ENCODE assay signal across 6 cellular contexts in genomic region chr16:1941924-1942809, GRCh38. TPM values are rescaled to one million over a fixed set of nuclear protein-coding genes. Genes with fewer than 3 reads are reported as not detected.
A peak's percentile ranks its signal among the peaks of the same experiment; 100 is the strongest.
DNase-seq lines count a peak whose midpoint lies in the region; ATAC-seq, FAIRE-seq and TF ChIP-seq lines count a peak whose summit lies in the region.

No MANE protein-coding gene starts in this region.

- in situ Hi-C loops in astrocyte of the cerebellum (cut with HindIII; ENCODE audit: low sequenced_read_pairs), result no loop called here

- no peaks in the 10 kb centered on the region for H3K27me3 ChIP-seq in HUES48 (ENCODE audit: control insufficient read depth, insufficient read depth, low read length)

- peak overlapping the region in 3 of 6 donors; percentile 42 to 77 (median 49) for H3K27ac Mint-ChIP-seq in naive B cell

- H3K4me3 ChIP-seq in HUES48 (ENCODE audit: low read depth, low read length), result peak overlapping the region; percentile 78
- H3K4me3 ChIP-seq in astrocyte of the cerebellum (ENCODE audit: low read depth, low read length), result peak overlapping the region; percentile 91

- H3K4me3 Mint-ChIP-seq in naive B cell, result peak overlapping the region; percentile 83 to 92 (median 90)

- H3K27me3 Mint-ChIP-seq in naive B cell, result no peaks in the 10 kb centered on the region

- no peak for FAIRE-seq in H54 (lab: Jason Lieb, UNC)

- no peak for ATAC-seq in naive B cell (ENCODE audit: low read depth in 2 of 2)
- no peak for ATAC-seq in GM19452 (IDR thresholded peaks at IDR 0.05; ENCODE audit: unreplicated experiment)

- H3K4me1 ChIP-seq in HUES48 (ENCODE audit: control insufficient read depth, insufficient read depth, low read length), result peaks cover 9% of the 10 kb centered on the region

- H3K9me3 Mint-ChIP-seq in naive B cell, result no peaks in the 10 kb centered on the region

- peaks cover 26% of the 10 kb centered on the region for H3K36me3 ChIP-seq in HUES48 (ENCODE audit: control insufficient read depth, insufficient read depth, low read length)

- no peak for TF ChIP-seq POLR2A in H54 (IDR thresholded peaks at IDR 0.05; ENCODE audit: low read depth, low read length)

- H3K9ac ChIP-seq in HUES48 (ENCODE audit: low read depth, low read length), result no peak overlapping the region

- TF ChIP-seq CTCF in astrocyte of the cerebellum (IDR thresholded peaks at IDR 0.05; ENCODE audit: low read depth, low read length, missing control alignments), result no peak

- no peak for DNase-seq in astrocyte of the cerebellum (ENCODE audit: low read depth)
- no peak for DNase-seq in naive B cell
- no peak for DNase-seq in NCI-H510A treated with DMSO at 0.1 percent for 48 hours (lab: John Stamatoyannopoulos, UW)
- DNase-seq in H54 (ENCODE audit: insufficient read length, low spot score), result no peak

- no peaks in the 10 kb centered on the region for H3K9me3 ChIP-seq in HUES48 (ENCODE audit: control insufficient read depth, insufficient read depth, low read length)

- no peak overlapping the region for H3K27ac ChIP-seq in HUES48 (ENCODE audit: low read depth, low read length)

- H3K36me3 Mint-ChIP-seq in naive B cell, result no peaks in the 10 kb centered on the region

- H3K4me1 Mint-ChIP-seq in naive B cell, result peaks cover 10 to 18% (median 15%) of the 10 kb centered on the region in 3 donors

RNA-seq across cellular contexts. Expression of gene MSRB1, which starts 0.8 kb away (rescaled TPM):
- 10 to 100 TPM; 15.6 to 34.5 (median 18.8) TPM for polyA plus RNA-seq in naive B cell (ENCODE audit: low read depth in 6 of 6)

RNA-seq across cellular contexts. Expression of gene RPL3L, which starts 12.3 kb away (rescaled TPM):
- polyA plus RNA-seq in naive B cell (ENCODE audit: low read depth in 6 of 6), result not detected

RNA-seq across cellular contexts. Expression of gene NDUFB10, which starts 17.2 kb away (rescaled TPM):
- polyA plus RNA-seq in naive B cell (ENCODE audit: low read depth in 6 of 6), result 100 to 1,000 TPM; 163 to 200 (median 194) TPM

RNA-seq across cellular contexts. Expression of gene RPS2, which starts 22.5 kb away (rescaled TPM):
- 1,000 to 10,000 TPM; 5,355 to 7,267 (median 6,090) TPM for polyA plus RNA-seq in naive B cell (ENCODE audit: low read depth in 6 of 6)

RNA-seq across cellular contexts. Expression of gene HS3ST6, which starts 24.0 kb away (rescaled TPM):
- not detected for polyA plus RNA-seq in naive B cell (ENCODE audit: low read depth in 6 of 6)
